ENCODE assay signal across 12 cellular contexts in genomic region chr5:13591621-13592020, GRCh38.
A peak's percentile ranks its signal among the peaks of the same experiment; 100 is the strongest.
DNase-seq lines count a peak whose midpoint lies in the region; ATAC-seq and TF ChIP-seq lines count a peak whose summit lies in the region.
"Had no signal": no experiment of that assay in that cellular context is flagged by ENCODE, and none has a peak within 500 bp of the region (broad histone marks: within the 10 kb centered on the region; RNA-seq: fewer than 3 reads in every experiment).

No MANE protein-coding gene starts in this region.

- H3K27me3 Mint-ChIP-seq in activated naive CD4-positive, alpha-beta T cell treated with anti-CD3 and anti-CD28 coated beads for 36 hours (ENCODE audit: low read depth) = no peaks in the 10 kb centered on the region
- H3K27me3 Mint-ChIP-seq: activated naive CD8-positive, alpha-beta T cell treated with anti-CD3 and anti-CD28 coated beads, Interleukin-2, amount 10 ng/mL, durations not matched to agents 7 days and 5 days had no signal

- in situ Hi-C loops in astrocyte of the cerebellum (cut with HindIII; ENCODE audit: low sequenced_read_pairs) = no loop called here

- CTCF ChIA-PET in activated naive CD4-positive, alpha-beta T cell treated with anti-CD3 and anti-CD28 coated beads for 36 hours (lab: Charles Lee) = no interaction called here

- H3K36me3 Mint-ChIP-seq in activated naive CD4-positive, alpha-beta T cell treated with anti-CD3 and anti-CD28 coated beads for 36 hours (ENCODE audit: low read depth) = no peaks in the 10 kb centered on the region
- H3K36me3 Mint-ChIP-seq: activated naive CD8-positive, alpha-beta T cell treated with anti-CD3 and anti-CD28 coated beads, Interleukin-2, amount 10 ng/mL, durations not matched to agents 7 days and 5 days had no signal

- no peaks in the 10 kb centered on the region for H3K4me1 Mint-ChIP-seq in activated naive CD4-positive, alpha-beta T cell treated with anti-CD3 and anti-CD28 coated beads for 36 hours (ENCODE audit: low read depth)
- H3K4me1 Mint-ChIP-seq: activated naive CD8-positive, alpha-beta T cell treated with anti-CD3 and anti-CD28 coated beads, Interleukin-2, amount 10 ng/mL, durations not matched to agents 7 days and 5 days had no signal

- peaks cover 7% of the 10 kb centered on the region for H3K9me3 Mint-ChIP-seq in activated naive CD4-positive, alpha-beta T cell treated with anti-CD3 and anti-CD28 coated beads for 36 hours
- H3K9me3 Mint-ChIP-seq: activated naive CD8-positive, alpha-beta T cell treated with anti-CD3 and anti-CD28 coated beads, Interleukin-2, amount 10 ng/mL, durations not matched to agents 7 days and 5 days had no signal

- H3K27ac Mint-ChIP-seq in activated naive CD4-positive, alpha-beta T cell treated with anti-CD3 and anti-CD28 coated beads for 36 hours = no peak overlapping the region
- H3K27ac Mint-ChIP-seq: activated naive CD8-positive, alpha-beta T cell treated with anti-CD3 and anti-CD28 coated beads, Interleukin-2, amount 10 ng/mL, durations not matched to agents 7 days and 5 days had no signal

- no peak for TF ChIP-seq POLR2A in NB4 (IDR thresholded peaks at IDR 0.05; ENCODE audit: extremely low read depth, insufficient read length)

- no peak for TF ChIP-seq CTCF in NB4 (IDR thresholded peaks at IDR 0.05; ENCODE audit: low read depth, low read length)
- TF ChIP-seq CTCF in astrocyte of the cerebellum (IDR thresholded peaks at IDR 0.05; ENCODE audit: low read depth, low read length, missing control alignments) = no peak

- peak; percentile 69 for DNase-seq in Daoy (ENCODE audit: low read depth)
- peak; percentile 42 for DNase-seq in NB4 (ENCODE audit: low read depth)
- DNase-seq in astrocyte of the cerebellum (ENCODE audit: low read depth) = peak; percentile 68
- peak; percentile 92 for DNase-seq in kidney tubule cell (ENCODE audit: low spot score)
- no peak for DNase-seq in anterior cingulate cortex (lab: John Stamatoyannopoulos, UW)
- DNase-seq in activated naive CD4-positive, alpha-beta T cell treated with anti-CD3 and anti-CD28 coated beads for 36 hours = no peak
- DNase-seq in NCI-H345 (lab: John Stamatoyannopoulos, UW) = no peak
- DNase-seq: activated CD4-positive, CD25-positive, alpha-beta regulatory T cell; activated naive CD8-positive, alpha-beta T cell treated with anti-CD3 and anti-CD28 coated beads, Interleukin-2, amount 10 ng/mL, durations not matched to agents 7 days and 5 days; left ventricle myocardium inferior; retina had no signal

- H3K4me3 ChIP-seq in NB4 (ENCODE audit: low read depth, low read length) = no peak overlapping the region
- H3K4me3 ChIP-seq in astrocyte of the cerebellum (ENCODE audit: low read depth, low read length) = no peak overlapping the region
- H3K4me3 ChIP-seq: left ventricle myocardium inferior had no signal

- H3K4me3 Mint-ChIP-seq in activated naive CD4-positive, alpha-beta T cell treated with anti-CD3 and anti-CD28 coated beads for 36 hours = no peak overlapping the region
- H3K4me3 Mint-ChIP-seq: activated naive CD8-positive, alpha-beta T cell treated with anti-CD3 and anti-CD28 coated beads, Interleukin-2, amount 10 ng/mL, durations not matched to agents 7 days and 5 days had no signal

- ATAC-seq in GM18870 (IDR thresholded peaks at IDR 0.05; ENCODE audit: unreplicated experiment) = no peak

- intact Hi-C loops in activated naive CD4-positive, alpha-beta T cell treated with anti-CD3 and anti-CD28 coated beads for 36 hours (cut with micrococcal nuclease) = no loop called here

Comparison
In these comparisons a context has a peak if more than half of its experiments do, and no peak if none do; other contexts are left out.
1. DNase-seq: peak in Daoy (single experiment), NB4 (single experiment), astrocyte of the cerebellum (single experiment) and kidney tubule cell (single experiment); none in anterior cingulate cortex (0 of 58), activated naive CD4-positive, alpha-beta T cell treated with anti-CD3 and anti-CD28 coated beads for 36 hours (single experiment) and NCI-H345 (single experiment).